27 cellular contexts compared by ENCODE assay signal in genomic region chrX:106621836-106622235, GRCh38.
"Had no signal": no experiment of that assay in that cellular context is flagged by ENCODE, and none has a peak within 500 bp of the region (broad histone marks: within the 10 kb centered on the region; RNA-seq: fewer than 3 reads in every experiment).

No MANE protein-coding gene starts in this region.

- H3K27me3 ChIP-seq: stomach, testis, tibial artery, upper lobe of right lung had no signal

- ATAC-seq: left cardiac atrium; left lobe of liver; lower lobe of right lung; mucosa of descending colon; naive thymus-derived CD4-positive, alpha-beta T cell; natural killer cell treated with Interleukin-12 subunit alpha and Interleukin-12 subunit beta and Interleukin-15 and Interleukin-18, amount 100 ng/mL, for 72 hours; pancreas; right cardiac atrium; sciatic nerve; stimulated activated naive B cell treated with anti-CD40 and anti-IgM and Interleukin-4, amounts not matched to agents 10 μg/mL and 1 μg/mL and 100 μg/mL, for 72 hours; stimulated activated naive CD8-positive, alpha-beta T cell treated with anti-CD3 and anti-CD28 coated beads, Interleukin-15, Interleukin-2, amounts not matched to agents 100 U/mL and 50 U/mL, for 24 hours; upper lobe of right lung had no signal

- DNase-seq: hypothalamus; immature natural killer cell; left cardiac atrium; lower lobe of right lung; midbrain; mucosa of descending colon; naive thymus-derived CD4-positive, alpha-beta T cell; pancreas; posterior cingulate gyrus; retina; right cardiac atrium; stimulated activated CD4-positive, alpha-beta T cell treated with anti-CD3 and anti-CD28 coated beads, Interleukin-12 subunit alpha, Interleukin-12 subunit beta, amount 100 ng/mL, for 4 hours; stimulated activated CD4-positive, alpha-beta T cell treated with anti-CD3 and anti-CD28 coated beads, Interleukin-15, amount 100 ng/mL, for 24 hours; stimulated activated CD4-positive, alpha-beta T cell treated with anti-CD3 and anti-CD28 coated beads, Interleukin-2, amount 100 ng/mL, for 24 hours; stimulated activated CD4-positive, alpha-beta T cell treated with anti-CD3 and anti-CD28 coated beads, Interleukin-4, amount 100 ng/mL, for 1 hour; stimulated activated naive B cell treated with anti-CD40 and anti-IgM and Interleukin-4, amounts not matched to agents 10 μg/mL and 1 μg/mL and 100 μg/mL, for 72 hours; stimulated activated naive CD8-positive, alpha-beta T cell treated with anti-CD3 and anti-CD28 coated beads, Interleukin-15, Interleukin-2, amounts not matched to agents 100 U/mL and 50 U/mL, for 24 hours; stomach; testis; tibial artery; trophoblast cell; upper lobe of right lung had no signal

- H3K4me3 ChIP-seq: lower lobe of right lung, mucosa of descending colon, pancreas, prostate gland, skin epidermis, stomach, testis, tibial artery, upper lobe of right lung had no signal

- H3K36me3 ChIP-seq: lower lobe of right lung, pancreas, prostate gland, stomach, tibial artery, upper lobe of right lung had no signal

- H3K4me1 ChIP-seq: lower lobe of right lung, pancreas, prostate gland, stomach, testis, tibial artery, upper lobe of right lung had no signal

- H3K9me3 ChIP-seq: lower lobe of right lung, mucosa of descending colon, pancreas, prostate gland, stomach, testis, tibial artery, upper lobe of right lung had no signal

- H3K27ac ChIP-seq: lower lobe of right lung, pancreas, prostate gland, skin epidermis, stomach, testis, tibial artery, upper lobe of right lung had no signal
